8 cellular contexts compared by ENCODE assay signal in the genomic region with DNA sequence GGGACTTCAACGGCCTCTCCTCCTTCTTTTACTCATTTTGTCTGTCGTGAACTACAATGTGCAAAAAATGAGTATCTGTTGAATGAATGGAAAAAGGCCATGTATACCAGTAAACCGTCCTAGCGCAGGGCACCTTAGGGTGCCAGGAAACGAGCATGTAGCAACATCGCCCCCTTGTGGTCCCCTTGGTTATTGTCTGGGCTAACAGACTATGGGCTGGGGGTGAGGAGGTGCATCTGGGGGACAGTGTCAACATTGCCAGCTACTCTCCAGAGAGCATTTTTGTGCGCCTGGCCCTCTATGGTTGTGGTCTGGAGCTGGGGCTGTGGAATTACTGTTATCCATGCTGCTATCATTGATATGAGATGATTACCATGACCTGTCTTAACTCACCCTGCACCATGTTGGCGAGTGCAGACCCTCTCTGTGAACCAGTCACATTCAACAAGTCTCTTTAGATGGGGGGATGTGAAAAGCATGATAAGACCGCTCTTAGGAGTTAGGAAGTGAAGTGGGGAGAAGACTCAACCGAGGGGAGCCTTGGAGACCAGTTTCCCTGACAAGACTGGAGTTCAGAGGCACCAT. TPM values are rescaled to one million over a fixed set of nuclear protein-coding genes. Genes with fewer than 3 reads are reported as not detected.
DNase-seq lines count a peak whose midpoint lies in the region; ATAC-seq, FAIRE-seq and TF ChIP-seq lines count a peak whose summit lies in the region.

No MANE protein-coding gene starts in this region.

- WGBS in sigmoid colon, 2 donors = 39 to 54% methylated on average over 10 of the region's 10 CpGs

- intact Hi-C loops in left cardiac atrium (cut with DNase I) (loop anchor here (1.0 to 2.0 kb wide), 2 partner anchors 46 to 47 kb away; no protein-coding TSS in a partner anchor), sigmoid colon (cut with DNase I) (loop anchor here (1.0 kb wide), 1 partner anchor 46 kb away; no protein-coding TSS in a partner anchor)

- H3K4me1 ChIP-seq in Karpas-422 (ENCODE audit: low read length) (no peaks in the 10 kb centered on the region), SJSA1 (replicated peaks) (peaks cover 10% of the 10 kb centered on the region), sigmoid colon (peaks cover 0 to 3% (median 1%) of the 10 kb centered on the region in 4 donors)

- TF ChIP-seq CTCF in D721Med (IDR thresholded peaks at IDR 0.05; ENCODE audit: insufficient read depth, missing control alignments) (peak; percentile 76), sigmoid colon (IDR thresholded peaks at IDR 0.05) (peak; percentile 62 to 89 (median 81))

- no peak overlapping the region for H3K4me2 ChIP-seq in Karpas-422 (ENCODE audit: low read depth, low read length, poor library complexity, severe bottlenecking)

- no peaks in the 10 kb centered on the region for H3K36me3 ChIP-seq in Karpas-422 (ENCODE audit: insufficient read depth, low read length)
- H3K36me3 ChIP-seq in SJSA1 = peaks cover 20% of the 10 kb centered on the region; the same call in 1 of the 2 replicates
- H3K36me3 ChIP-seq in sigmoid colon = peaks cover 10 to 73% (median 23%) of the 10 kb centered on the region in 4 donors

- ATAC-seq in left cardiac atrium = peak; percentile 56 to 69
- no peak for ATAC-seq in GM21576 (IDR thresholded peaks at IDR 0.05; ENCODE audit: unreplicated experiment)
- no peak for ATAC-seq in HG02588 (IDR thresholded peaks at IDR 0.05; ENCODE audit: unreplicated experiment)

- H3K9me2 ChIP-seq in Karpas-422 (replicated peaks; ENCODE audit: insufficient read depth, low read length) = no peaks in the 10 kb centered on the region

- H3K27ac ChIP-seq in Karpas-422 (ENCODE audit: low read length) (no peak overlapping the region), SJSA1 (no peak overlapping the region), sigmoid colon (no peak overlapping the region)

- H4K20me1 ChIP-seq in Karpas-422 (ENCODE audit: insufficient read depth, low read depth, low read length) = peaks cover 22% of the 10 kb centered on the region

- TF ChIP-seq EP300 in sigmoid colon (IDR thresholded peaks at IDR 0.05) = no peak

- no peaks in the 10 kb centered on the region for H3K79me2 ChIP-seq in Karpas-422 (ENCODE audit: low read length)

- no peak for TF ChIP-seq POLR2A in sigmoid colon (IDR thresholded peaks at IDR 0.05)

- H3K9me3 ChIP-seq in Karpas-422 (ENCODE audit: low read length) (no peaks in the 10 kb centered on the region), SJSA1 (replicated peaks) (no peaks in the 10 kb centered on the region), sigmoid colon (no peaks in the 10 kb centered on the region)

- no peaks in the 10 kb centered on the region for H3K27me3 ChIP-seq in Karpas-422 (ENCODE audit: low read length)
- no peaks in the 10 kb centered on the region for H3K27me3 ChIP-seq in SJSA1 (replicated peaks)
- H3K27me3 ChIP-seq in sigmoid colon = no peaks in the 10 kb centered on the region

- FAIRE-seq in D721Med (lab: Jason Lieb, UNC) = no peak

- H2AFZ ChIP-seq in Karpas-422 (ENCODE audit: low read length) = no peak overlapping the region

- H3K9ac ChIP-seq in Karpas-422 (ENCODE audit: low read length) = no peak overlapping the region

- H3K4me3 ChIP-seq in Karpas-422 (ENCODE audit: low read length) = no peak overlapping the region
- no peak overlapping the region for H3K4me3 ChIP-seq in SJSA1
- no peak overlapping the region for H3K4me3 ChIP-seq in sigmoid colon

- DNase-seq in D721Med (ENCODE audit: insufficient read length, low spot score) (peak; percentile 50), Karpas-422 (peak; percentile 95), SJSA1 (ENCODE audit: low read depth in 1 of 2, low spot score in 2 of 2) (peak; percentile 54 to 62), left cardiac atrium (peak; percentile 60), sigmoid colon (no peak)
- DNase-seq in activated naive CD4-positive, alpha-beta T cell treated with Interleukin-2 at 50 U/mL for 16 hours = peak; percentile 83

RNA-seq across cellular contexts. Expression of gene SIGLEC11, which starts 22.8 kb away (rescaled TPM):
- total RNA-seq in Karpas-422 (2014; rRNA removed; shearing (Covaris generic); ENCODE audit: low replicate concordance) = 0.87 TPM in 1 of 2 replicates, not detected in the other
- total RNA-seq in SJSA1 (2014; rRNA removed; shearing (Covaris generic)) = not detected in 2 replicates
- 1 to 10 TPM in 1 of 2 donors, under 1 TPM in 1; 0.39 to 1.3 TPM for total RNA-seq in left cardiac atrium
- total RNA-seq in sigmoid colon = 1 to 10 TPM in 3 of 4 donors, not detected in 1; 1.4 to 2.5 (median 2.1) TPM
- 1 to 10 TPM in 1 of 3 donors, under 1 TPM in 2; 0.60 to 1.8 (median 0.66) TPM for polyA plus RNA-seq in sigmoid colon

RNA-seq across cellular contexts. Expression of gene VRK3, which starts 41.4 kb away (rescaled TPM):
- total RNA-seq in Karpas-422 (2014; rRNA removed; shearing (Covaris generic); ENCODE audit: low replicate concordance) = 56.9 and 75.9 TPM in 2 replicates
- total RNA-seq in SJSA1 (2014; rRNA removed; shearing (Covaris generic)) = 13.9 and 33.2 TPM in 2 replicates
- total RNA-seq in left cardiac atrium (10 to 100 TPM; 18.5 to 23.5 TPM), sigmoid colon (10 to 100 TPM; 17.4 to 30.7 (median 24.8) TPM)
- 10 to 100 TPM; 31.2 to 51.6 (median 45.8) TPM for polyA plus RNA-seq in sigmoid colon

RNA-seq across cellular contexts. Expression of gene ZNF473, which starts 42.1 kb away (rescaled TPM):
- total RNA-seq in Karpas-422 (2014; rRNA removed; shearing (Covaris generic); ENCODE audit: low replicate concordance) = 22.3 and 24.1 TPM in 2 replicates
- 8.0 and 14.0 TPM in 2 replicates for total RNA-seq in SJSA1 (2014; rRNA removed; shearing (Covaris generic))
- total RNA-seq in left cardiac atrium = 1 to 10 TPM; 4.3 to 6.1 TPM
- total RNA-seq in sigmoid colon = 10 to 100 TPM in 2 of 4 donors, 1 to 10 TPM in 2; 5.8 to 13.2 (median 9.3) TPM
- polyA plus RNA-seq in sigmoid colon = 1 to 10 TPM in 2 of 3 donors, under 1 TPM in 1; 0.92 to 2.7 (median 1.8) TPM

RNA-seq across cellular contexts. Expression of gene NUP62, which starts 54.4 kb away (rescaled TPM):
- total RNA-seq in Karpas-422 (2014; rRNA removed; shearing (Covaris generic); ENCODE audit: low replicate concordance) = 35.0 and 37.9 TPM in 2 replicates
- total RNA-seq in SJSA1 (2014; rRNA removed; shearing (Covaris generic)) = 64.8 and 80.3 TPM in 2 replicates
- 10 to 100 TPM; 28.1 to 29.8 TPM for total RNA-seq in left cardiac atrium
- total RNA-seq in sigmoid colon = 10 to 100 TPM; 25.0 to 32.6 (median 26.0) TPM
- 10 to 100 TPM; 10.2 to 42.6 (median 18.0) TPM for polyA plus RNA-seq in sigmoid colon

RNA-seq across cellular contexts. Expression of gene ATF5, which starts 54.7 kb away (rescaled TPM):
- total RNA-seq in Karpas-422 (2014; rRNA removed; shearing (Covaris generic); ENCODE audit: low replicate concordance) = 454 and 537 TPM in 2 replicates
- total RNA-seq in SJSA1 (2014; rRNA removed; shearing (Covaris generic)) = 14.8 and 19.9 TPM in 2 replicates
- total RNA-seq in left cardiac atrium (10 to 100 TPM; 16.6 to 18.9 TPM), sigmoid colon (1 to 10 TPM; 5.3 to 7.1 (median 5.9) TPM)
- polyA plus RNA-seq in sigmoid colon = 10 to 100 TPM; 18.0 to 42.3 (median 33.1) TPM

Comparison
In these comparisons a context has a peak if more than half of its experiments do, and no peak if none do; other contexts are left out.
1. ATAC-seq: peak in left cardiac atrium (2 of 2); none in GM21576 (single experiment) and HG02588 (single experiment).